ENCODE assay signal across 8 cellular contexts in the genomic region with DNA sequence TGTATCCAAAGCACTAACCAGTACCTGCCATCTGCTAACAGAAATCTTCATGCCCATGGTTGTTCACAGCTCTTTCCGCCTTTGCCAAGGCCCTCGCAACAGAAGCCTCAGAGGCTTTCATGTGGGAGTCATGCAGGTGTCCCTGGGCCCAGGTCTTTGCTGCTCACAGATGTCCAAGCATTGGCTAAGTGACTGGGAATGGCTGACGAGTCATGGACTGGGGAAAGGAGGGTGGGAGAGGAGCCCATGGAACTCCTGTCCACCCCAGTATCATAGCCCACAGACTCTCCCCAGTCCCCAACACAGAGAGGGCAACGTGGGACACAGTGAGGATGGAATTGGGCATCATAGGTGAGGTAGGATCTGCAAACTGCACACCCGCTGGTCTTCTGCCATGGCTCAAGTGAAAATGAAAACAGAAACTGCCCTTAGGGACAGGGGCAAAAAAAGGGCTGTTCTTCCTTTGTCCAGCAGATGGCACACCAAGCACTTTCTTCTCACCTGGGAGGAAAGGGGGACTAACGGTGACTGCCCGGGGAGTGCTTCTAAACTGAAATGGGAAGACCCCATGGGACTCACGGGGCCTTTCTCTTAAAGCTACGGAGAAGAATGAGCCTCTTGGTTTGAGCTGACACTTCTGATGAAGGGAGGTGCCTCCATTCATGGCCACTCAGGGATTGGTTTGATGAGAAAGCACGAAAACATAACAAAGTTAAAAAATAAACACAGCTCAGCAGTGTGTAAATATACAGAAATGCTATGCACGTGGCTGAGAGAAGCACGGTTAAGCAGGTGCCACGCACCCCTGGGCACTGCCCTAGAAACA. TPM values are rescaled to one million over a fixed set of nuclear protein-coding genes. Genes with fewer than 3 reads are reported as not detected.
DNase-seq lines count a peak whose midpoint lies in the region; ATAC-seq and TF ChIP-seq lines count a peak whose summit lies in the region.

No MANE protein-coding gene starts in this region.

- H3K4me1 Mint-ChIP-seq in activated naive CD8-positive, alpha-beta T cell treated with anti-CD3 and anti-CD28 coated beads, Interleukin-2, amount 50 U/mL, for 24 hours: peaks cover 82% of the 10 kb centered on the region

- no peaks in the 10 kb centered on the region for H3K9me3 Mint-ChIP-seq in activated naive CD8-positive, alpha-beta T cell treated with anti-CD3 and anti-CD28 coated beads, Interleukin-2, amount 50 U/mL, for 24 hours

- H3K36me3 ChIP-seq in H7 (replicated peaks; ENCODE audit: control insufficient read depth, insufficient read depth, low read length) (no peaks in the 10 kb centered on the region), right atrium auricular region (no peaks in the 10 kb centered on the region)

- H3K9me3 ChIP-seq in right atrium auricular region: no peaks in the 10 kb centered on the region

- H3K27ac Mint-ChIP-seq in activated naive CD8-positive, alpha-beta T cell treated with anti-CD3 and anti-CD28 coated beads, Interleukin-2, amount 50 U/mL, for 24 hours: peak overlapping the region; percentile 67

- H3K4me3 ChIP-seq in H7 (ENCODE audit: insufficient read depth, low read depth, low read length) (no peak overlapping the region; the same call in 1 of the 2 replicates), right atrium auricular region (no peak overlapping the region), skeletal muscle cell (ENCODE audit: low read depth, low read length) (peak overlapping the region; percentile 29)

- peak overlapping the region; percentile 62 for H3K4me3 Mint-ChIP-seq in activated naive CD8-positive, alpha-beta T cell treated with anti-CD3 and anti-CD28 coated beads, Interleukin-2, amount 50 U/mL, for 24 hours

- no peaks in the 10 kb centered on the region for H3K27me3 ChIP-seq in H7 (ENCODE audit: control insufficient read depth, insufficient read depth, low read length)
- no peaks in the 10 kb centered on the region for H3K27me3 ChIP-seq in right atrium auricular region

- H3K4me1 ChIP-seq in right atrium auricular region: peaks cover 0 to 19% of the 10 kb centered on the region in 2 donors

- no peak overlapping the region for H3K27ac ChIP-seq in right atrium auricular region

- DNase-seq in NCI-H1105 treated with DMSO at 0.1 percent for 48 hours (lab: John Stamatoyannopoulos, UW): peak; percentile 36
- no peak for DNase-seq in NCI-H1105 (lab: John Stamatoyannopoulos, UW)
- peak; percentile 87 for DNase-seq in H7
- peak; percentile 50 for DNase-seq in LHCN-M2 (ENCODE audit: low read depth)
- DNase-seq in activated naive CD8-positive, alpha-beta T cell treated with anti-CD3 and anti-CD28 coated beads, Interleukin-2, amount 50 U/mL, for 24 hours: peak; percentile 79
- DNase-seq in right atrium auricular region (ENCODE audit: low spot score): peak; percentile 75
- no peak for DNase-seq in skeletal muscle cell (ENCODE audit: low read depth)

- no peaks in the 10 kb centered on the region for H3K36me3 Mint-ChIP-seq in activated naive CD8-positive, alpha-beta T cell treated with anti-CD3 and anti-CD28 coated beads, Interleukin-2, amount 50 U/mL, for 24 hours (ENCODE audit: low read depth)

- TF ChIP-seq CTCF in right atrium auricular region (IDR thresholded peaks at IDR 0.05): peak; percentile 82 to 88

- no peaks in the 10 kb centered on the region for H3K27me3 Mint-ChIP-seq in activated naive CD8-positive, alpha-beta T cell treated with anti-CD3 and anti-CD28 coated beads, Interleukin-2, amount 50 U/mL, for 24 hours

- ATAC-seq in SK-N-SH treated with all-trans-retinoic acid at 6 μM for 48 hours: peak; percentile 93
- ATAC-seq in activated naive CD8-positive, alpha-beta T cell treated with anti-CD3 and anti-CD28 coated beads, Interleukin-2, amount 50 U/mL, for 24 hours: peak; percentile 48

TF ChIP-seq in SK-N-SH treated with all-trans-retinoic acid at 6 μM for 48 hours, 23 proteins besides CTCF, POLR2A, EP300 and RAD21 (continues in another document):
- TF ChIP-seq, protein P1, sequence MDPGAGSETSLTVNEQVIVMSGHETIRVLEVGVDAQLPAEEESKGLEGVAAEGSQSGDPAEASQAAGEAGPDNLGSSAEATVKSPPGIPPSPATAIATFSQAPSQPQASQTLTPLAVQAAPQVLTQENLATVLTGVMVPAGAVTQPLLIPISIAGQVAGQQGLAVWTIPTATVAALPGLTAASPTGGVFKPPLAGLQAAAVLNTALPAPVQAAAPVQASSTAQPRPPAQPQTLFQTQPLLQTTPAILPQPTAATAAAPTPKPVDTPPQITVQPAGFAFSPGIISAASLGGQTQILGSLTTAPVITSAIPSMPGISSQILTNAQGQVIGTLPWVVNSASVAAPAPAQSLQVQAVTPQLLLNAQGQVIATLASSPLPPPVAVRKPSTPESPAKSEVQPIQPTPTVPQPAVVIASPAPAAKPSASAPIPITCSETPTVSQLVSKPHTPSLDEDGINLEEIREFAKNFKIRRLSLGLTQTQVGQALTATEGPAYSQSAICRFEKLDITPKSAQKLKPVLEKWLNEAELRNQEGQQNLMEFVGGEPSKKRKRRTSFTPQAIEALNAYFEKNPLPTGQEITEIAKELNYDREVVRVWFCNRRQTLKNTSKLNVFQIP (CRISPR knock-in tag; IDR thresholded peaks at IDR 0.05; ENCODE audit: borderline replicate concordance, low read depth): no peak
- TF ChIP-seq PPARA (CRISPR knock-in tag; IDR thresholded peaks at IDR 0.05; ENCODE audit: borderline replicate concordance) (no peak), ZFP3 (CRISPR knock-in tag; IDR thresholded peaks at IDR 0.05) (no peak), ESRRG (CRISPR knock-in tag; IDR thresholded peaks at IDR 0.05) (no peak), ZC3H10 (CRISPR knock-in tag; IDR thresholded peaks at IDR 0.05) (no peak), ZNF8 (CRISPR knock-in tag; IDR thresholded peaks at IDR 0.05) (no peak), TOX (CRISPR knock-in tag; IDR thresholded peaks at IDR 0.05; ENCODE audit: borderline replicate concordance) (no peak), BACH2 (CRISPR knock-in tag; IDR thresholded peaks at IDR 0.05; ENCODE audit: borderline replicate concordance) (no peak), ARNTL (CRISPR knock-in tag; IDR thresholded peaks at IDR 0.05; ENCODE audit: borderline replicate concordance, low read depth) (no peak), ZNF565 (CRISPR knock-in tag; conservative IDR thresholded peaks at IDR 0.05; ENCODE audit: low read depth) (no peak), OSR1 (CRISPR knock-in tag; IDR thresholded peaks at IDR 0.05) (no peak), GLIS3 (CRISPR knock-in tag; IDR thresholded peaks at IDR 0.05) (no peak), ISL1 (CRISPR knock-in tag; IDR thresholded peaks at IDR 0.05) (no peak), TCF4 (CRISPR knock-in tag; IDR thresholded peaks at IDR 0.05; ENCODE audit: borderline replicate concordance) (no peak)
- TF ChIP-seq, protein P2, sequence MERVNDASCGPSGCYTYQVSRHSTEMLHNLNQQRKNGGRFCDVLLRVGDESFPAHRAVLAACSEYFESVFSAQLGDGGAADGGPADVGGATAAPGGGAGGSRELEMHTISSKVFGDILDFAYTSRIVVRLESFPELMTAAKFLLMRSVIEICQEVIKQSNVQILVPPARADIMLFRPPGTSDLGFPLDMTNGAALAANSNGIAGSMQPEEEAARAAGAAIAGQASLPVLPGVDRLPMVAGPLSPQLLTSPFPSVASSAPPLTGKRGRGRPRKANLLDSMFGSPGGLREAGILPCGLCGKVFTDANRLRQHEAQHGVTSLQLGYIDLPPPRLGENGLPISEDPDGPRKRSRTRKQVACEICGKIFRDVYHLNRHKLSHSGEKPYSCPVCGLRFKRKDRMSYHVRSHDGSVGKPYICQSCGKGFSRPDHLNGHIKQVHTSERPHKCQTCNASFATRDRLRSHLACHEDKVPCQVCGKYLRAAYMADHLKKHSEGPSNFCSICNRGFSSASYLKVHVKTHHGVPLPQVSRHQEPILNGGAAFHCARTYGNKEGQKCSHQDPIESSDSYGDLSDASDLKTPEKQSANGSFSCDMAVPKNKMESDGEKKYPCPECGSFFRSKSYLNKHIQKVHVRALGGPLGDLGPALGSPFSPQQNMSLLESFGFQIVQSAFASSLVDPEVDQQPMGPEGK (CRISPR knock-in tag; IDR thresholded peaks at IDR 0.05; ENCODE audit: borderline replicate concordance): no peak
- TF ChIP-seq, protein P3, sequence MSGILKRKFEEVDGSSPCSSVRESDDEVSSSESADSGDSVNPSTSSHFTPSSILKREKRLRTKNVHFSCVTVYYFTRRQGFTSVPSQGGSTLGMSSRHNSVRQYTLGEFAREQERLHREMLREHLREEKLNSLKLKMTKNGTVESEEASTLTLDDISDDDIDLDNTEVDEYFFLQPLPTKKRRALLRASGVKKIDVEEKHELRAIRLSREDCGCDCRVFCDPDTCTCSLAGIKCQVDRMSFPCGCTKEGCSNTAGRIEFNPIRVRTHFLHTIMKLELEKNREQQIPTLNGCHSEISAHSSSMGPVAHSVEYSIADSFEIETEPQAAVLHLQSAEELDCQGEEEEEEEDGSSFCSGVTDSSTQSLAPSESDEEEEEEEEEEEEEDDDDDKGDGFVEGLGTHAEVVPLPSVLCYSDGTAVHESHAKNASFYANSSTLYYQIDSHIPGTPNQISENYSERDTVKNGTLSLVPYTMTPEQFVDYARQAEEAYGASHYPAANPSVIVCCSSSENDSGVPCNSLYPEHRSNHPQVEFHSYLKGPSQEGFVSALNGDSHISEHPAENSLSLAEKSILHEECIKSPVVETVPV (CRISPR knock-in tag; IDR thresholded peaks at IDR 0.05): no peak
- TF ChIP-seq, protein P4, sequence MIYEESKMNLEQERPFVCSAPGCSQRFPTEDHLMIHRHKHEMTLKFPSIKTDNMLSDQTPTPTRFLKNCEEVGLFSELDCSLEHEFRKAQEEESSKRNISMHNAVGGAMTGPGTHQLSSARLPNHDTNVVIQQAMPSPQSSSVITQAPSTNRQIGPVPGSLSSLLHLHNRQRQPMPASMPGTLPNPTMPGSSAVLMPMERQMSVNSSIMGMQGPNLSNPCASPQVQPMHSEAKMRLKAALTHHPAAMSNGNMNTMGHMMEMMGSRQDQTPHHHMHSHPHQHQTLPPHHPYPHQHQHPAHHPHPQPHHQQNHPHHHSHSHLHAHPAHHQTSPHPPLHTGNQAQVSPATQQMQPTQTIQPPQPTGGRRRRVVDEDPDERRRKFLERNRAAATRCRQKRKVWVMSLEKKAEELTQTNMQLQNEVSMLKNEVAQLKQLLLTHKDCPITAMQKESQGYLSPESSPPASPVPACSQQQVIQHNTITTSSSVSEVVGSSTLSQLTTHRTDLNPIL (CRISPR knock-in tag; IDR thresholded peaks at IDR 0.05; ENCODE audit: low read depth): no peak

RNA-seq across cellular contexts. Expression of a gene that starts 11.1 kb away (rescaled TPM):
- 7.7 and 7.8 TPM in 2 replicates for total RNA-seq in H7 (2014; rRNA removed; shearing (Covaris generic))
- 3.2 and 3.6 TPM in 2 replicates for total RNA-seq in LHCN-M2 (2014; rRNA removed)
- polyA plus RNA-seq in LHCN-M2 (2012): 8.4 TPM
- 10 to 100 TPM in 1 of 2 donors, 1 to 10 TPM in 1; 9.6 to 10.1 TPM for total RNA-seq in right atrium auricular region

RNA-seq across cellular contexts. Expression of a gene that starts 29.9 kb away (rescaled TPM):
- total RNA-seq in H7 (2014; rRNA removed; shearing (Covaris generic)): not detected in 2 replicates
- total RNA-seq in LHCN-M2 (2014; rRNA removed) (not detected in 2 replicates), right atrium auricular region (1 to 10 TPM in 1 of 2 donors, under 1 TPM in 1; 0.74 to 1.1 TPM)
- polyA plus RNA-seq in LHCN-M2 (2012): not detected

RNA-seq across cellular contexts. Expression of a gene that starts 46.7 kb away (rescaled TPM):
- not detected in 2 replicates for total RNA-seq in H7 (2014; rRNA removed; shearing (Covaris generic))
- total RNA-seq in LHCN-M2 (2014; rRNA removed): not detected in 2 replicates
- polyA plus RNA-seq in LHCN-M2 (2012): not detected
- total RNA-seq in right atrium auricular region: not detected

Comparison
In these comparisons a context has a peak if more than half of its experiments do, and no peak if none do; other contexts are left out.
1. DNase-seq: peak in NCI-H1105 treated with DMSO at 0.1 percent for 48 hours (single experiment), H7 (single experiment), LHCN-M2 (single experiment), activated naive CD8-positive, alpha-beta T cell treated with anti-CD3 and anti-CD28 coated beads, Interleukin-2, amount 50 U/mL, for 24 hours (single experiment) and right atrium auricular region (single experiment); none in NCI-H1105 (single experiment) and skeletal muscle cell (single experiment).